Comparison of ENCODE assay signal across 17 cellular contexts in genomic region chr1:26410706-26411623, GRCh38. TPM values are rescaled to one million over a fixed set of nuclear protein-coding genes. Genes with fewer than 3 reads are reported as not detected.
DNase-seq lines count a peak whose midpoint lies in the region; ATAC-seq and TF ChIP-seq lines count a peak whose summit lies in the region.
"Had no signal": no experiment of that assay in that cellular context is flagged by ENCODE, and none has a peak within 500 bp of the region (broad histone marks: within the 10 kb centered on the region; RNA-seq: fewer than 3 reads in every experiment).

LIN28A (plus strand) TSS chr1:26410817; CDS start chr1:26410892, 75 bp downstream.

- no peaks in the 10 kb centered on the region for H3K36me3 Mint-ChIP-seq in brain

- peaks cover 46% of the 10 kb centered on the region for H3K4me1 Mint-ChIP-seq in brain

- H3K27me3 ChIP-seq in tibial nerve = peaks cover 0 to 74% of the 10 kb centered on the region in 2 donors

- ATAC-seq in HG02981 (IDR thresholded peaks at IDR 0.05; ENCODE audit: unreplicated experiment) = no peak

- H3K9ac ChIP-seq in ES-I3 (ENCODE audit: low read depth, low read length) = peak within 1 kb of the TSS; percentile 88

- H3K4me3 Mint-ChIP-seq in brain = peak within 1 kb of the TSS; percentile 28 to 82 (median 54)

- H3K4me1 ChIP-seq in ES-I3 (ENCODE audit: insufficient read depth, low read length) (peaks cover 30% of the 10 kb centered on the region), tibial nerve (peaks cover 0 to 4% (median 0%) of the 10 kb centered on the region in 4 donors)

- H3K36me3 ChIP-seq in ES-I3 (ENCODE audit: insufficient read depth, low read length) = peaks cover 20% of the 10 kb centered on the region
- no peaks in the 10 kb centered on the region for H3K36me3 ChIP-seq in tibial nerve
- H3K36me3 ChIP-seq: SJSA1 had no signal

- 2% methylated on average over 29 to 37 of the region's 70 CpGs for WGBS in tibial nerve, 2 donors

- in situ Hi-C loops in GM13976 (cut with MboI; ENCODE audit: low sequenced_read_pairs, unreplicated experiment) = no loop called here

- H3K27me3 Mint-ChIP-seq in brain = peaks cover 85% of the 10 kb centered on the region

- TF ChIP-seq EP300 in tibial nerve (IDR thresholded peaks at IDR 0.05) = no peak

- TF ChIP-seq CTCF in 22Rv1 (IDR thresholded peaks at IDR 0.05) = no peak
- TF ChIP-seq CTCF in brain (conservative IDR thresholded peaks at IDR 0.05) = no peak
- TF ChIP-seq CTCF in tibial nerve (IDR thresholded peaks at IDR 0.05) = no peak
- no peak for TF ChIP-seq CTCF in GM13976 (IDR thresholded peaks at IDR 0.05; ENCODE audit: borderline replicate concordance, control extremely low read depth, extremely low read depth, insufficient read depth, missing control alignments)

- H3K9me3 Mint-ChIP-seq in brain = no peaks in the 10 kb centered on the region

- no peaks in the 10 kb centered on the region for H3K9me3 ChIP-seq in ES-I3 (ENCODE audit: control insufficient read depth, insufficient read depth, low read length)
- no peaks in the 10 kb centered on the region for H3K9me3 ChIP-seq in tibial nerve
- H3K9me3 ChIP-seq: SJSA1 had no signal

- DNase-seq in mesenteric fat pad (ENCODE audit: low spot score) (peak; percentile 67), MV-4-11 (lab: John Stamatoyannopoulos, UW) (no peak), tibial nerve (ENCODE audit: low spot score in 2 of 2) (no peak), GM13976 (ENCODE audit: low spot score) (no peak)
- DNase-seq: activated CD4-positive, alpha-beta T cell treated with anti-CD3 and anti-CD28 coated beads, Interleukin-2, amount 50 U/mL, for 4 hours; dermis blood vessel endothelial cell; NCI-H1930; posterior cingulate gyrus; stimulated activated CD4-positive, alpha-beta T cell treated with anti-CD3 and anti-CD28 coated beads, Interleukin-12 subunit alpha, Interleukin-12 subunit beta, amount 100 ng/mL, for 4 hours; substantia nigra had no signal

- H3K27ac ChIP-seq in 22Rv1 (peak within 1 kb of the TSS; percentile 45), tibial nerve (no peak within 1 kb of the TSS)
- H3K27ac ChIP-seq: SJSA1 had no signal

- H3K27ac Mint-ChIP-seq in brain = peak within 1 kb of the TSS in 1 of 5 experiments; percentile 71

- TF ChIP-seq POLR2A in tibial nerve (IDR thresholded peaks at IDR 0.05) = no peak

- no peak within 1 kb of the TSS for H3K4me3 ChIP-seq in tibial nerve
- H3K4me3 ChIP-seq: SJSA1 had no signal

RNA-seq across cellular contexts. Expression of gene LIN28A, which starts in this region (rescaled TPM):
- not detected for polyA plus RNA-seq in brain (ENCODE audit: insufficient read depth, low read depth, low replicate concordance)
- total RNA-seq in mesenteric fat pad (not detected), tibial nerve (not detected)
- total RNA-seq: Daoy, dermis blood vessel endothelial cell, SJSA1 had no signal
- polyA plus RNA-seq: BJ had no signal

Comparison
In these comparisons a context has a peak if more than half of its experiments do, and no peak if none do; other contexts are left out.
1. Peak in DNase-seq in mesenteric fat pad; RNA of the gene not detected or under 1 TPM.